In genomic region chr1:21955058-21955457, GRCh38 we compare ENCODE assay signal across 20 cellular contexts. TPM values are rescaled to one million over a fixed set of nuclear protein-coding genes. Genes with fewer than 3 reads are reported as not detected.
DNase-seq lines count a peak whose midpoint lies in the region; ATAC-seq and TF ChIP-seq lines count a peak whose summit lies in the region.
"Had no signal": no experiment of that assay in that cellular context is flagged by ENCODE, and none has a peak within 500 bp of the region (broad histone marks: within the 10 kb centered on the region; RNA-seq: fewer than 3 reads in every experiment).

No MANE protein-coding gene starts in this region.

- no peak for TF ChIP-seq EP300 in upper lobe of left lung (IDR thresholded peaks at IDR 0.05)

- TF ChIP-seq CTCF in coronary artery (IDR thresholded peaks at IDR 0.05) = no peak
- TF ChIP-seq CTCF in left ventricle myocardium inferior (IDR thresholded peaks at IDR 0.05; ENCODE audit: borderline replicate concordance) = no peak
- no peak for TF ChIP-seq CTCF in upper lobe of left lung (IDR thresholded peaks at IDR 0.05)

- peak in 1 of 2 donors; percentile 70 for ATAC-seq in upper lobe of left lung (ENCODE audit: low FRiP score in 2 of 2)
- ATAC-seq: activated CD4-positive, alpha-beta T cell treated with anti-CD3 and anti-CD28 coated beads for 36 hours; left colon; SK-N-SH treated with all-trans-retinoic acid at 6 μM for 48 hours; stimulated activated naive CD8-positive, alpha-beta T cell treated with anti-CD3 and anti-CD28 coated beads, Interleukin-15, Interleukin-2, amounts not matched to agents 100 U/mL and 50 U/mL, for 24 hours had no signal

- 81 to 85% methylated on average over 16 of the region's 16 CpGs for WGBS in upper lobe of left lung, 2 donors

- H3K9me3 ChIP-seq in left ventricle myocardium inferior (replicated peaks) (no peaks in the 10 kb centered on the region), upper lobe of left lung (no peaks in the 10 kb centered on the region)

- H3K36me3 ChIP-seq in left ventricle myocardium inferior (no peaks in the 10 kb centered on the region), upper lobe of left lung (no peaks in the 10 kb centered on the region)

- H3K4me3 ChIP-seq in coronary artery = no peak overlapping the region
- H3K4me3 ChIP-seq in left ventricle myocardium inferior = no peak overlapping the region
- H3K4me3 ChIP-seq in upper lobe of left lung = no peak overlapping the region

- intact Hi-C loops in left ventricle myocardium inferior (cut with micrococcal nuclease) = loop anchor here (10.0 kb wide), 1 partner anchor 60 kb away; no protein-coding TSS in a partner anchor
- intact Hi-C loops in posterior vena cava (cut with DNase I) = no loop called here

- no peak for TF ChIP-seq POLR2A in upper lobe of left lung (IDR thresholded peaks at IDR 0.05)

- H3K4me1 ChIP-seq in left ventricle myocardium inferior (peaks cover 51% of the 10 kb centered on the region), upper lobe of left lung (peaks cover 11 to 27% (median 18%) of the 10 kb centered on the region in 4 donors)

- H3K27me3 ChIP-seq in left ventricle myocardium inferior (ENCODE audit: low read depth) (no peaks in the 10 kb centered on the region), upper lobe of left lung (no peaks in the 10 kb centered on the region)
- H3K27me3 ChIP-seq: foreskin keratinocyte had no signal

- H3K27ac ChIP-seq in coronary artery = peak overlapping the region; percentile 59 to 61
- peak overlapping the region; percentile 86 for H3K27ac ChIP-seq in left ventricle myocardium inferior (replicated peaks)
- H3K27ac ChIP-seq in upper lobe of left lung = peak overlapping the region in 3 of 4 donors; percentile 48 to 66 (median 63)
- H3K27ac ChIP-seq: foreskin keratinocyte had no signal

- DNase-seq in coronary artery (ENCODE audit: low spot score) (no peak), left ventricle myocardium inferior (peak; percentile 87), posterior vena cava (ENCODE audit: low spot score) (peak; percentile 91), upper lobe of left lung (peak in 1 of 2 donors; percentile 66), NOMO-1 treated with dmso at 0.1 percent for 144 hours (lab: John Stamatoyannopoulos, UW; ENCODE audit: unreplicated experiment) (no peak), middle frontal gyrus (ENCODE audit: extremely low spot score, low spot score) (no peak), AG08396 (ENCODE audit: low spot score) (no peak)
- DNase-seq: activated CD4-positive, alpha-beta T cell treated with anti-CD3 and anti-CD28 coated beads for 36 hours; cortex of kidney; EL; left colon; NCI-H1417 treated with DMSO at 0.1 percent for 48 hours; NCI-H2171; stimulated activated naive CD8-positive, alpha-beta T cell treated with anti-CD3 and anti-CD28 coated beads, Interleukin-15, Interleukin-2, amounts not matched to agents 100 U/mL and 50 U/mL, for 24 hours; T1000 had no signal

RNA-seq across cellular contexts. Expression of gene HSPG2, which starts 17.9 kb away (rescaled TPM):
- total RNA-seq in left ventricle myocardium inferior (257 TPM), posterior vena cava (100 to 1,000 TPM; 682 to 919 TPM), upper lobe of left lung (100 to 1,000 TPM; 104 to 433 (median 227) TPM)

RNA-seq across cellular contexts. Expression of gene CELA3B, which starts 21.8 kb away (rescaled TPM):
- not detected for total RNA-seq in left ventricle myocardium inferior
- total RNA-seq in posterior vena cava = 1 to 10 TPM in 1 of 2 donors, not detected in 1; 2.5 TPM
- total RNA-seq in upper lobe of left lung = 1 to 10 TPM in 2 of 6 donors, not detected in 4; 5.3 to 9.7 TPM
- total RNA-seq: activated CD4-positive, alpha-beta T cell treated with anti-CD3 and anti-CD28 coated beads for 36 hours; activated T-helper 2 cell treated with anti-CD3 and anti-CD28 coated beads, Interferon-gamma antibody, Interleukin-2, Interleukin-4, amounts not matched to agents 10 μg/mL and 5 μg/mL and 100 μg/mL, durations not matched to agents 14 hours and 24 hours and 36 hours; astrocyte; foreskin keratinocyte; myocyte had no signal

RNA-seq across cellular contexts. Expression of gene CELA3A, which starts 46.4 kb away (rescaled TPM):
- total RNA-seq in left ventricle myocardium inferior (not detected), posterior vena cava (1 to 10 TPM in 1 of 2 donors, not detected in 1; 7.6 TPM), upper lobe of left lung (10 to 100 TPM in 1 of 6 donors, 1 to 10 TPM in 1, not detected in 4; 7.5 to 17.0 TPM)
- total RNA-seq: activated CD4-positive, alpha-beta T cell treated with anti-CD3 and anti-CD28 coated beads for 36 hours; activated T-helper 2 cell treated with anti-CD3 and anti-CD28 coated beads, Interferon-gamma antibody, Interleukin-2, Interleukin-4, amounts not matched to agents 10 μg/mL and 5 μg/mL and 100 μg/mL, durations not matched to agents 14 hours and 24 hours and 36 hours; astrocyte; foreskin keratinocyte had no signal

Comparison
In these comparisons a context has a peak if more than half of its experiments do, and no peak if none do; other contexts are left out.
1. DNase-seq: peak in left ventricle myocardium inferior (single experiment) and posterior vena cava (single experiment); none in coronary artery (single experiment), NOMO-1 treated with dmso at 0.1 percent for 144 hours (single experiment), middle frontal gyrus (single experiment) and AG08396 (single experiment).
2. Peak in every context shown above with its lines, with median percentiles within 50 percentile points of each other: H3K27ac ChIP-seq.